In genomic region chr15:69380100-69380725, GRCh38 we compare ENCODE assay signal across 13 cellular contexts. TPM values are rescaled to one million over a fixed set of nuclear protein-coding genes. Genes with fewer than 3 reads are reported as not detected.
DNase-seq lines count a peak whose midpoint lies in the region; TF ChIP-seq lines count a peak whose summit lies in the region.
"Had no signal": no experiment of that assay in that cellular context is flagged by ENCODE, and none has a peak within 500 bp of the region (broad histone marks: within the 10 kb centered on the region; RNA-seq: fewer than 3 reads in every experiment).

No MANE protein-coding gene starts in this region.

- TF ChIP-seq CTCF in fibroblast of the aortic adventitia (IDR thresholded peaks at IDR 0.05; ENCODE audit: insufficient read depth, low read length) (peak; percentile 31), retinal pigment epithelial cell (conservative IDR thresholded peaks at IDR 0.05; ENCODE audit: low read depth, low read length) (peak; percentile 52)

- H3K4me3 ChIP-seq in fibroblast of the aortic adventitia (ENCODE audit: low read depth, low read length) (no peak overlapping the region), retinal pigment epithelial cell (ENCODE audit: low read length) (no peak overlapping the region)
- H3K4me3 ChIP-seq: esophagus muscularis mucosa, SJSA1 had no signal

- in situ Hi-C loops in SK-MEL-5 (cut with HindIII; ENCODE audit: low pct_unique_long_range_greater_than_20kb, low sequenced_read_pairs) = no loop called here

- DNase-seq in NCI-H82 (lab: John Stamatoyannopoulos, UW) (peak; percentile 32), NCI-H82 treated with DMSO at 0.1 percent for 48 hours (lab: John Stamatoyannopoulos, UW; ENCODE audit: unreplicated experiment) (no peak), SK-MEL-5 (ENCODE audit: low read depth, low spot score) (peak; percentile 60), fibroblast of the aortic adventitia (ENCODE audit: low read depth) (peak; percentile 16), retinal pigment epithelial cell (ENCODE audit: low read depth) (no peak), amniotic stem cell (lab: John Stamatoyannopoulos, UW) (no peak), DMS153 treated with DMSO at 0.1 percent for 48 hours (lab: John Stamatoyannopoulos, UW; ENCODE audit: unreplicated experiment) (no peak), foreskin melanocyte (no peak)
- DNase-seq: ACHN; activated CD8-positive, alpha-beta memory T cell treated with anti-CD3 and anti-CD28 coated beads for 24 hours; NCI-H2081 treated with DMSO at 0.1 percent for 48 hours had no signal

RNA-seq across cellular contexts. Expression of gene KIF23, which starts 33.9 kb away (rescaled TPM):
- total RNA-seq in SK-MEL-5 (2014; rRNA removed; shearing (Covaris generic)) = 61.8 and 63.0 TPM in 2 replicates
- 42.0 and 65.2 TPM in 2 replicates for polyA plus RNA-seq in SK-MEL-5 (2015; cell fraction: cytosol; rRNA removed)
- 219 and 237 TPM in 2 replicates for polyA plus RNA-seq in SK-MEL-5 (2015; cell fraction: nucleus; rRNA removed)
- total RNA-seq in fibroblast of the aortic adventitia (ENCODE audit: low replicate concordance) = 4.0 and 48.6 TPM in 2 replicates

Comparison
In these comparisons a context has a peak if more than half of its experiments do, and no peak if none do; other contexts are left out.
1. DNase-seq: peak in NCI-H82 (single experiment), SK-MEL-5 (single experiment) and fibroblast of the aortic adventitia (single experiment); none in NCI-H82 treated with DMSO at 0.1 percent for 48 hours (single experiment), retinal pigment epithelial cell (single experiment), amniotic stem cell (single experiment), DMS153 treated with DMSO at 0.1 percent for 48 hours (single experiment) and foreskin melanocyte (single experiment).